ENCODE assay signal across 26 cellular contexts in the genomic region with DNA sequence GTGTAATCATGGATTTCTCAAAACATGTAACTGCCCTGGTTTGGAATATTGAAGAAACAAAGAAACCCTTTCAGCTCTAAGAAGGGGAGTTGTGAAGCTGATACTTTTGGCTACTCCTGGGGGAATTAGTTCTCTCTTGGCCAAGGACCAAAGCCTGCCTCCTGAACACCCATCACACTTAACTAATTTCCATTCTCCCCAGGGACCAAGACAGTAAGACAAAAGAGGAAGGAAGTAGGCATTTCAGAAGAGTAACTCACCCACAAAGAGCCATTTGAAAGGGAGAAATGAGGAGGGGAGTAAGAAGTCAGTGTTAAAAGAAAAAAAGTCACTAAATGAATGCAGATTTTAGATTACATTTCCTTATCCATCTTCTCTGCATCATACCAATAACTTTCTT.
A peak's percentile ranks its signal among the peaks of the same experiment; 100 is the strongest.
DNase-seq lines count a peak whose midpoint lies in the region; ATAC-seq and TF ChIP-seq lines count a peak whose summit lies in the region.
"Had no signal": no experiment of that assay in that cellular context is flagged by ENCODE, and none has a peak within 500 bp of the region (broad histone marks: within the 10 kb centered on the region; RNA-seq: fewer than 3 reads in every experiment).

No MANE protein-coding gene starts in this region.

- H3K27ac ChIP-seq in DOHH2 (ENCODE audit: low read depth, low read length) = no peak overlapping the region
- H3K27ac ChIP-seq in OCI-LY7 (ENCODE audit: low read depth, low read length, poor library complexity, severe bottlenecking) = no peak overlapping the region
- no peak overlapping the region for H3K27ac ChIP-seq in iPS-18a (ENCODE audit: low read length)
- H3K27ac ChIP-seq in esophagus squamous epithelium = no peak overlapping the region
- H3K27ac ChIP-seq: left lung, prostate gland had no signal

- no peaks in the 10 kb centered on the region for H3K4me1 Mint-ChIP-seq in activated naive CD8-positive, alpha-beta T cell treated with anti-CD3 and anti-CD28 coated beads, Interleukin-2, amount 50 U/mL, for 24 hours
- H3K4me1 Mint-ChIP-seq: CD4-positive, CD25-positive, alpha-beta regulatory T cell; T-cell had no signal

- H3K9me3 Mint-ChIP-seq in activated naive CD8-positive, alpha-beta T cell treated with anti-CD3 and anti-CD28 coated beads, Interleukin-2, amount 50 U/mL, for 24 hours = peaks cover 11% of the 10 kb centered on the region
- H3K9me3 Mint-ChIP-seq: nephron had no signal

- intact Hi-C loops in OCI-LY7 (cut with micrococcal nuclease; ENCODE audit: unreplicated experiment) (no loop called here), esophagus squamous epithelium (cut with DNase I) (no loop called here), left ventricle myocardium superior (cut with micrococcal nuclease) (no loop called here)

- DNase-seq in MV-4-11 (lab: John Stamatoyannopoulos, UW) (peak; percentile 29), OCI-LY7 (ENCODE audit: low spot score) (peak; percentile 11), esophagus squamous epithelium (lab: John Stamatoyannopoulos, UW) (no peak), DMS114 treated with DMSO at 0.1 percent for 48 hours (lab: John Stamatoyannopoulos, UW; ENCODE audit: unreplicated experiment) (no peak), left ventricle myocardium superior (no peak)
- DNase-seq in activated naive CD8-positive, alpha-beta T cell treated with anti-CD3 and anti-CD28 coated beads, Interleukin-2, amount 50 U/mL, for 24 hours = no peak
- DNase-seq: activated CD4-positive, alpha-beta T cell treated with anti-CD3 and anti-CD28 coated beads for 4 hours; CD4-positive, CD25-positive, alpha-beta regulatory T cell; DMS79; HCEC 1CT; left lung; midbrain; NCI-H187 treated with DMSO at 0.1 percent for 48 hours; NCI-H524 treated with DMSO at 0.1 percent for 48 hours; OCI-M1; Right ventricle myocardium superior; stimulated activated CD4-positive, alpha-beta T cell treated with anti-CD3 and anti-CD28 coated beads, Interleukin-2, amount 100 ng/mL, for 24 hours; stimulated activated naive CD4-positive, alpha-beta T cell treated with Interleukin-2 at 50 U/mL for 16 hours; T-cell had no signal

- H3K9me3 ChIP-seq in DOHH2 (ENCODE audit: control insufficient read depth, insufficient read depth, low read length) (no peaks in the 10 kb centered on the region), OCI-LY7 (ENCODE audit: low read length) (no peaks in the 10 kb centered on the region), iPS-18a (ENCODE audit: control insufficient read depth, low read depth, low read length) (no peaks in the 10 kb centered on the region), esophagus squamous epithelium (no peaks in the 10 kb centered on the region)
- H3K9me3 ChIP-seq: prostate gland, tibial nerve had no signal

- no peak for TF ChIP-seq POLR2A in esophagus squamous epithelium (IDR thresholded peaks at IDR 0.05)

- H3K4me1 ChIP-seq in DOHH2 (ENCODE audit: control insufficient read depth, low read length) (peaks cover 40% of the 10 kb centered on the region), OCI-LY7 (ENCODE audit: insufficient read depth, low read length, poor library complexity, severe bottlenecking) (peaks cover 10% of the 10 kb centered on the region), iPS-18a (ENCODE audit: control insufficient read depth, low read depth, low read length) (peaks cover 18% of the 10 kb centered on the region), esophagus squamous epithelium (no peaks in the 10 kb centered on the region)
- H3K4me1 ChIP-seq: left lung, prostate gland, tibial nerve had no signal

- POLR2A ChIA-PET in OCI-LY7 (lab: Charles Lee) = interaction anchor here (0.5 to 1.4 kb wide), 2 partner anchors 29 to 1702 kb away, joined by 3 to 4 read pairs; no protein-coding TSS in a partner anchor

- H2AFZ ChIP-seq in OCI-LY7 (ENCODE audit: low read length) = no peak overlapping the region

- H3K9ac ChIP-seq in iPS-18a (ENCODE audit: low read length) = no peak overlapping the region

- H3K27me3 ChIP-seq in DOHH2 (ENCODE audit: control insufficient read depth, low read length) = no peaks in the 10 kb centered on the region
- H3K27me3 ChIP-seq in iPS-18a (ENCODE audit: control insufficient read depth, insufficient read depth, low read length) = no peaks in the 10 kb centered on the region
- H3K27me3 ChIP-seq in esophagus squamous epithelium = no peaks in the 10 kb centered on the region
- H3K27me3 ChIP-seq: left lung, tibial nerve had no signal

- H3K4me3 Mint-ChIP-seq in activated naive CD8-positive, alpha-beta T cell treated with anti-CD3 and anti-CD28 coated beads, Interleukin-2, amount 50 U/mL, for 24 hours = no peak overlapping the region
- H3K4me3 Mint-ChIP-seq: CD4-positive, CD25-positive, alpha-beta regulatory T cell; nephron; T-cell had no signal

- no peaks in the 10 kb centered on the region for H3F3A ChIP-seq in DOHH2 (ENCODE audit: control insufficient read depth, insufficient read depth)

- H3K4me2 ChIP-seq in DOHH2 (ENCODE audit: low read length) = peak overlapping the region; percentile 45
- H3K4me2 ChIP-seq in OCI-LY7 (ENCODE audit: low read length) = peak overlapping the region; percentile 52; the same call in 1 of the 2 replicates

- no TSS peak for BruUV-seq in OCI-LY7 (replicated peaks; lab: Mats Ljungman, UMichigan)

- H4K20me1 ChIP-seq in DOHH2 (ENCODE audit: control insufficient read depth, insufficient read depth, low read depth, low read length) (no peaks in the 10 kb centered on the region), OCI-LY7 (ENCODE audit: insufficient read depth, low read length) (no peaks in the 10 kb centered on the region)

- no peak for TF ChIP-seq CTCF in DOHH2 (IDR thresholded peaks at IDR 0.05; ENCODE audit: low read depth, low read length, poor library complexity, severe bottlenecking)
- TF ChIP-seq CTCF in OCI-LY7 (conservative IDR thresholded peaks at IDR 0.05; ENCODE audit: low read length) = no peak
- no peak for TF ChIP-seq CTCF in esophagus squamous epithelium (IDR thresholded peaks at IDR 0.05)

- no peaks in the 10 kb centered on the region for H3K27me3 Mint-ChIP-seq in activated naive CD8-positive, alpha-beta T cell treated with anti-CD3 and anti-CD28 coated beads, Interleukin-2, amount 50 U/mL, for 24 hours
- H3K27me3 Mint-ChIP-seq: CD4-positive, CD25-positive, alpha-beta regulatory T cell; T-cell had no signal

- H3K9me2 ChIP-seq in DOHH2 (replicated peaks; ENCODE audit: control insufficient read depth, low read length) (no peaks in the 10 kb centered on the region), OCI-LY7 (ENCODE audit: insufficient read depth, low read length) (no peaks in the 10 kb centered on the region)

- ATAC-seq in activated naive CD8-positive, alpha-beta T cell treated with anti-CD3 and anti-CD28 coated beads, Interleukin-2, amount 50 U/mL, for 24 hours = no peak
- no peak for ATAC-seq in left ventricle myocardium superior
- ATAC-seq: activated naive CD4-positive, alpha-beta T cell treated with anti-CD3 and anti-CD28 coated beads, Interleukin-2, amount 50 U/mL, for 72 hours; HepG2; T-cell had no signal

- H3K79me2 ChIP-seq in DOHH2 (ENCODE audit: control insufficient read depth, low read length) (no peaks in the 10 kb centered on the region), OCI-LY7 (ENCODE audit: insufficient read depth, low read depth, low read length) (no peaks in the 10 kb centered on the region)

- CTCF ChIA-PET in OCI-LY7 (lab: Charles Lee; ENCODE audit: unreplicated experiment) = no interaction called here

- H3K4me3 ChIP-seq in DOHH2 (ENCODE audit: low read length) (peak overlapping the region; percentile 51), OCI-LY7 (ENCODE audit: low read depth, low read length, poor library complexity, severe bottlenecking) (no peak overlapping the region), iPS-18a (ENCODE audit: low read length) (peak overlapping the region; percentile 26), esophagus squamous epithelium (no peak overlapping the region)
- H3K4me3 ChIP-seq: left lung, prostate gland, tibial nerve had no signal

- H3K36me3 ChIP-seq in DOHH2 (ENCODE audit: control insufficient read depth, low read length) = no peaks in the 10 kb centered on the region
- no peaks in the 10 kb centered on the region for H3K36me3 ChIP-seq in OCI-LY7 (ENCODE audit: insufficient read depth, low read length)
- H3K36me3 ChIP-seq in iPS-18a (ENCODE audit: control insufficient read depth, low read depth, low read length) = no peaks in the 10 kb centered on the region
- no peaks in the 10 kb centered on the region for H3K36me3 ChIP-seq in esophagus squamous epithelium
- H3K36me3 ChIP-seq: left lung, prostate gland, tibial nerve had no signal

- H3K27ac Mint-ChIP-seq in activated naive CD8-positive, alpha-beta T cell treated with anti-CD3 and anti-CD28 coated beads, Interleukin-2, amount 50 U/mL, for 24 hours = no peak overlapping the region
- H3K27ac Mint-ChIP-seq: activated naive CD4-positive, alpha-beta T cell treated with anti-CD3 and anti-CD28 coated beads, Interleukin-2, amount 50 U/mL, for 72 hours; CD4-positive, CD25-positive, alpha-beta regulatory T cell; nephron; T-cell had no signal

- no peaks in the 10 kb centered on the region for H3K36me3 Mint-ChIP-seq in activated naive CD8-positive, alpha-beta T cell treated with anti-CD3 and anti-CD28 coated beads, Interleukin-2, amount 50 U/mL, for 24 hours (ENCODE audit: low read depth)
- H3K36me3 Mint-ChIP-seq: activated naive CD4-positive, alpha-beta T cell treated with anti-CD3 and anti-CD28 coated beads, Interleukin-2, amount 50 U/mL, for 72 hours; CD4-positive, CD25-positive, alpha-beta regulatory T cell; T-cell had no signal

Comparison
In these comparisons a context has a peak if more than half of its experiments do, and no peak if none do; other contexts are left out.
1. H3K4me3 ChIP-seq: peak in DOHH2 (single experiment) and iPS-18a (single experiment); none in OCI-LY7 (single experiment) and esophagus squamous epithelium (0 of 4).
2. DNase-seq: peak in MV-4-11 (single experiment) and OCI-LY7 (single experiment); none in esophagus squamous epithelium (single experiment), activated naive CD8-positive, alpha-beta T cell treated with anti-CD3 and anti-CD28 coated beads, Interleukin-2, amount 50 U/mL, for 24 hours (single experiment), DMS114 treated with DMSO at 0.1 percent for 48 hours (single experiment) and left ventricle myocardium superior (single experiment).